8 cellular contexts compared by ENCODE assay signal in the genomic region with DNA sequence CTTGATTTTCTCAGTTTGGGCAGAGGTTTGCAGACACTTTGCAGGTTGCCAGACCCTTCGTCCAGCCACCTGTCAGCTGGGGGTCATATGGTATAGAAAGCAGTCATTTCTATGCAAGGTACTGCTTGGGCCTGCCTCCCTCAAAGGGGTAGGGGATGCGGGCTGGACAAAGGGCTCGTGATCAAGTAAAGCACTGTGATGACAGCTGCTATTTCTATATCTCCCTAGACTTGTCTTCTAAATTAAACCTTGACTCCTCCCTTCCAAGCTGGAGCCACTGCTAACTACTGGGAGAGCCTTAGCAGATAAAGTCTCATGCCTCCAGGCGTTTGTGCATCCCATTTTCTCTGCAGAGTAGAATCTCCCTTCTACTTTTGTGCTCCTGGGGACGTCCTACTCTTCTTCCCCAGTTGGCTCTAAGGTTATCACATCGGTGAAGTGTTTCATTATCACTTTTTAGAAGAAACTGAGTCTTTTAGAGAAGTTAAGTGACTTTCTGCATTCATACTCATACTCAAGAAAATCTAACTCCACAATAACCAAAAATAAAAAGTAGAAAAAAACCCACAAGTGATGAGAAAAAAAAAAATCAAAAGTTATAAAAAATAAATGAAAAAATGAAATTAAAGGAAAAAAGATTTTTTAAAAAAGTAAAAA. TPM values are rescaled to one million over a fixed set of nuclear protein-coding genes. Genes with fewer than 3 reads are reported as not detected.
DNase-seq lines count a peak whose midpoint lies in the region; ATAC-seq and TF ChIP-seq lines count a peak whose summit lies in the region.

No MANE protein-coding gene starts in this region.

- H3K9me3 ChIP-seq in esophagus muscularis mucosa: no peaks in the 10 kb centered on the region

- WGBS in esophagus muscularis mucosa: 51% methylated on average over 6 of the region's 6 CpGs

- DNase-seq in GM12865 (ENCODE audit: low read depth) (no peak), RKO (ENCODE audit: low spot score) (peak; percentile 31), esophagus muscularis mucosa (ENCODE audit: extremely low spot score) (no peak), retinal pigment epithelial cell (ENCODE audit: low read depth) (no peak), NCI-H524 treated with DMSO at 0.1 percent for 48 hours (lab: John Stamatoyannopoulos, UW) (no peak), H4 (ENCODE audit: low spot score) (no peak)

- TF ChIP-seq POLR2A in esophagus muscularis mucosa (IDR thresholded peaks at IDR 0.05; ENCODE audit: low read depth) (no peak), GM18505 (IDR thresholded peaks at IDR 0.05; ENCODE audit: borderline replicate concordance, extremely low read depth, insufficient read depth, insufficient read length) (no peak)

- peaks cover 28 to 43% (median 31%) of the 10 kb centered on the region in 4 donors for H3K4me1 ChIP-seq in esophagus muscularis mucosa

- H3K36me3 ChIP-seq in esophagus muscularis mucosa: peaks cover 0 to 31% (median 22%) of the 10 kb centered on the region in 4 donors

- no peak for TF ChIP-seq EP300 in esophagus muscularis mucosa (IDR thresholded peaks at IDR 0.05)

- peaks cover 0 to 13% (median 0%) of the 10 kb centered on the region in 4 donors for H3K27me3 ChIP-seq in esophagus muscularis mucosa

- peak overlapping the region; percentile 53 to 94 (median 92) for H3K27ac ChIP-seq in esophagus muscularis mucosa (replicated peaks in 1 of 4)

- intact Hi-C loops in esophagus muscularis mucosa (cut with DNase I): no loop called here

- H3K4me3 ChIP-seq in GM12865 (ENCODE audit: low read depth, low read length): peak overlapping the region; percentile 76
- peak overlapping the region; percentile 82 to 91 (median 90) for H3K4me3 ChIP-seq in esophagus muscularis mucosa
- H3K4me3 ChIP-seq in retinal pigment epithelial cell (ENCODE audit: low read length): peak overlapping the region; percentile 72

- no peak for ATAC-seq in GM18861 (IDR thresholded peaks at IDR 0.05; ENCODE audit: unreplicated experiment)
- no peak for ATAC-seq in GM18505 (IDR thresholded peaks at IDR 0.05; ENCODE audit: unreplicated experiment)

- TF ChIP-seq CTCF in GM12865 (IDR thresholded peaks at IDR 0.05; ENCODE audit: insufficient read depth, low read depth, low read length, missing control alignments): no peak
- TF ChIP-seq CTCF in esophagus muscularis mucosa (IDR thresholded peaks at IDR 0.05): no peak
- no peak for TF ChIP-seq CTCF in retinal pigment epithelial cell (conservative IDR thresholded peaks at IDR 0.05; ENCODE audit: low read depth, low read length)

RNA-seq across cellular contexts. Expression of gene XRCC5, which starts 0.7 kb away (rescaled TPM):
- total RNA-seq in esophagus muscularis mucosa: 100 to 1,000 TPM; 113 to 149 (median 137) TPM
- total RNA-seq in H4 (2014; rRNA removed; shearing (Covaris generic)): 328 and 390 TPM in 2 replicates

RNA-seq across cellular contexts. Expression of gene TMEM169, which starts 26.7 kb away (rescaled TPM):
- total RNA-seq in esophagus muscularis mucosa: under 1 TPM; under 0.01 to 0.75 (median 0.51) TPM
- total RNA-seq in H4 (2014; rRNA removed; shearing (Covaris generic)): 0.16 and 0.35 TPM in 2 replicates

RNA-seq across cellular contexts. Expression of gene PECR, which starts 26.8 kb away (rescaled TPM):
- 10 to 100 TPM in 2 of 4 donors, 1 to 10 TPM in 2; 3.3 to 14.8 (median 10.0) TPM for total RNA-seq in esophagus muscularis mucosa
- total RNA-seq in H4 (2014; rRNA removed; shearing (Covaris generic)): 12.8 and 21.8 TPM in 2 replicates
